ENCODE assay signal across 1 cellular context in genomic region chr16:10982430-10983174, GRCh38.
A peak's percentile ranks its signal among the peaks of the same experiment; 100 is the strongest.
TF ChIP-seq lines count a peak whose summit lies in the region.

No MANE protein-coding gene starts in this region.

TF ChIP-seq in GM12878, 131 proteins besides CTCF, POLR2A, EP300 and RAD21 (continued from another document and continues in another):
- TF ChIP-seq SRF (IDR thresholded peaks at IDR 0.05; ENCODE audit: low read depth in 2 of 2, low read length in 2 of 2): no peak
- no peak for TF ChIP-seq JUND (IDR thresholded peaks at IDR 0.05; ENCODE audit: low read depth, low read length)
- no peak for TF ChIP-seq CHD4 (IDR thresholded peaks at IDR 0.05)
- TF ChIP-seq, protein P1, sequence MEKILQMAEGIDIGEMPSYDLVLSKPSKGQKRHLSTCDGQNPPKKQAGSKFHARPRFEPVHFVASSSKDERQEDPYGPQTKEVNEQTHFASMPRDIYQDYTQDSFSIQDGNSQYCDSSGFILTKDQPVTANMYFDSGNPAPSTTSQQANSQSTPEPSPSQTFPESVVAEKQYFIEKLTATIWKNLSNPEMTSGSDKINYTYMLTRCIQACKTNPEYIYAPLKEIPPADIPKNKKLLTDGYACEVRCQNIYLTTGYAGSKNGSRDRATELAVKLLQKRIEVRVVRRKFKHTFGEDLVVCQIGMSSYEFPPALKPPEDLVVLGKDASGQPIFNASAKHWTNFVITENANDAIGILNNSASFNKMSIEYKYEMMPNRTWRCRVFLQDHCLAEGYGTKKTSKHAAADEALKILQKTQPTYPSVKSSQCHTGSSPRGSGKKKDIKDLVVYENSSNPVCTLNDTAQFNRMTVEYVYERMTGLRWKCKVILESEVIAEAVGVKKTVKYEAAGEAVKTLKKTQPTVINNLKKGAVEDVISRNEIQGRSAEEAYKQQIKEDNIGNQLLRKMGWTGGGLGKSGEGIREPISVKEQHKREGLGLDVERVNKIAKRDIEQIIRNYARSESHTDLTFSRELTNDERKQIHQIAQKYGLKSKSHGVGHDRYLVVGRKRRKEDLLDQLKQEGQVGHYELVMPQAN (conservative IDR thresholded peaks at IDR 0.05): no peak
- TF ChIP-seq FOXM1 (IDR thresholded peaks at IDR 0.05; ENCODE audit: low read depth, low read length): 0 out of 2 replicates have a peak, but pooled peaks have one; percentile 4
- peak; percentile 17; the same call in 1 of the 3 replicates for TF ChIP-seq POU2F2 (IDR thresholded peaks at IDR 0.05; ENCODE audit: borderline replicate concordance, low read depth, low read length)
- TF ChIP-seq PAX5 (IDR thresholded peaks at IDR 0.05; ENCODE audit: borderline replicate concordance, low read depth, low read length): no peak
- no peak for TF ChIP-seq MXI1 (IDR thresholded peaks at IDR 0.05; ENCODE audit: low read depth, low read length)
- TF ChIP-seq RUNX3 (IDR thresholded peaks at IDR 0.05; ENCODE audit: low read length): 0 out of 2 replicates have a peak, but pooled peaks have one; percentile 17
- TF ChIP-seq RELA (IDR thresholded peaks at IDR 0.05; ENCODE audit: borderline replicate concordance, partially characterized antibody): no peak
- no peak for TF ChIP-seq TBL1XR1 (IDR thresholded peaks at IDR 0.05; ENCODE audit: low read depth, low read length)
- TF ChIP-seq IKZF2 (IDR thresholded peaks at IDR 0.05): 0 out of 4 replicates have a peak, but pooled peaks of 1 of the 2 experiments have one; percentile 8
- TF ChIP-seq ATF2 (IDR thresholded peaks at IDR 0.05; ENCODE audit: low read length): no peak; the same call in 1 of the 2 replicates
- no peak for TF ChIP-seq ZBTB40 (IDR thresholded peaks at IDR 0.05; ENCODE audit: borderline replicate concordance)
- TF ChIP-seq, protein P2, sequence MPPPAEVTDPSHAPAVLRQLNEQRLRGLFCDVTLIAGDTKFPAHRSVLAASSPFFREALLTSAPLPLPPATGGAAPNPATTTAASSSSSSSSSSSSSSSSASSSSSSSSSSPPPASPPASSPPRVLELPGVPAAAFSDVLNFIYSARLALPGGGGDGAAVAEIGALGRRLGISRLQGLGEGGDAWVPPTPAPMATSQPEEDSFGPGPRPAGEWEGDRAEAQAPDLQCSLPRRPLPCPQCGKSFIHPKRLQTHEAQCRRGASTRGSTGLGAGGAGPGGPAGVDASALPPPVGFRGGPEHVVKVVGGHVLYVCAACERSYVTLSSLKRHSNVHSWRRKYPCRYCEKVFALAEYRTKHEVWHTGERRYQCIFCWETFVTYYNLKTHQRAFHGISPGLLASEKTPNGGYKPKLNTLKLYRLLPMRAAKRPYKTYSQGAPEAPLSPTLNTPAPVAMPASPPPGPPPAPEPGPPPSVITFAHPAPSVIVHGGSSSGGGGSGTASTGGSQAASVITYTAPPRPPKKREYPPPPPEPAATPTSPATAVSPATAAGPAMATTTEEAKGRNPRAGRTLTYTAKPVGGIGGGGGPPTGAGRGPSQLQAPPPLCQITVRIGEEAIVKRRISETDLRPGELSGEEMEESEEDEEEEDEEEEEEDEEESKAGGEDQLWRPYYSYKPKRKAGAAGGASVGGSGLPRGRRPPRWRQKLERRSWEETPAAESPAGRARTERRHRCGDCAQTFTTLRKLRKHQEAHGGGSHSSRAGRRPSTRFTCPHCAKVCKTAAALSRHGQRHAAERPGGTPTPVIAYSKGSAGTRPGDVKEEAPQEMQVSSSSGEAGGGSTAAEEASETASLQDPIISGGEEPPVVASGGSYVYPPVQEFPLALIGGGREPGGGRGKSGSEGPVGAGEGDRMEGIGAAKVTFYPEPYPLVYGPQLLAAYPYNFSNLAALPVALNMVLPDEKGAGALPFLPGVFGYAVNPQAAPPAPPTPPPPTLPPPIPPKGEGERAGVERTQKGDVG (CRISPR knock-in tag; IDR thresholded peaks at IDR 0.05): no peak
- TF ChIP-seq RCOR1 (conservative IDR thresholded peaks at IDR 0.05; ENCODE audit: low read depth, low read length): no peak
- TF ChIP-seq PKNOX1 (IDR thresholded peaks at IDR 0.05): no peak
- TF ChIP-seq RBBP5 (conservative IDR thresholded peaks at IDR 0.05): no peak
- no peak for TF ChIP-seq KLF5 (IDR thresholded peaks at IDR 0.05; ENCODE audit: partially characterized antibody)
- no peak for TF ChIP-seq CEBPB (IDR thresholded peaks at IDR 0.05; ENCODE audit: borderline replicate concordance in 1 of 2, low read depth in 2 of 2, low read length in 2 of 2)
- TF ChIP-seq BRCA1 (IDR thresholded peaks at IDR 0.05; ENCODE audit: low read depth, low read length): no peak
- no peak for TF ChIP-seq BCLAF1 (IDR thresholded peaks at IDR 0.05)
- no peak for TF ChIP-seq NFIC (IDR thresholded peaks at IDR 0.05; ENCODE audit: low read depth, low read length)
- TF ChIP-seq BMI1 (IDR thresholded peaks at IDR 0.05; ENCODE audit: borderline replicate concordance): no peak
- TF ChIP-seq, protein P3, sequence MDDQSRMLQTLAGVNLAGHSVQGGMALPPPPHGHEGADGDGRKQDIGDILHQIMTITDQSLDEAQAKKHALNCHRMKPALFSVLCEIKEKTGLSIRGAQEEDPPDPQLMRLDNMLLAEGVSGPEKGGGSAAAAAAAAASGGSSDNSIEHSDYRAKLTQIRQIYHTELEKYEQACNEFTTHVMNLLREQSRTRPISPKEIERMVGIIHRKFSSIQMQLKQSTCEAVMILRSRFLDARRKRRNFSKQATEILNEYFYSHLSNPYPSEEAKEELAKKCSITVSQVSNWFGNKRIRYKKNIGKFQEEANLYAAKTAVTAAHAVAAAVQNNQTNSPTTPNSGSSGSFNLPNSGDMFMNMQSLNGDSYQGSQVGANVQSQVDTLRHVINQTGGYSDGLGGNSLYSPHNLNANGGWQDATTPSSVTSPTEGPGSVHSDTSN (IDR thresholded peaks at IDR 0.05; ENCODE audit: insufficient replicate concordance, low read depth, low read length): no peak
- TF ChIP-seq FOS (IDR thresholded peaks at IDR 0.05; ENCODE audit: borderline replicate concordance, extremely low read depth, insufficient read length): no peak
- 0 out of 2 replicates have a peak, but pooled peaks have one; percentile 6 for TF ChIP-seq ZNF687 (IDR thresholded peaks at IDR 0.05)
- TF ChIP-seq SPI1 (IDR thresholded peaks at IDR 0.05; ENCODE audit: borderline replicate concordance, insufficient read depth, low read depth, low read length): no peak
- no peak for TF ChIP-seq ESRRA (IDR thresholded peaks at IDR 0.05; ENCODE audit: low read length)
- TF ChIP-seq, protein P4, sequence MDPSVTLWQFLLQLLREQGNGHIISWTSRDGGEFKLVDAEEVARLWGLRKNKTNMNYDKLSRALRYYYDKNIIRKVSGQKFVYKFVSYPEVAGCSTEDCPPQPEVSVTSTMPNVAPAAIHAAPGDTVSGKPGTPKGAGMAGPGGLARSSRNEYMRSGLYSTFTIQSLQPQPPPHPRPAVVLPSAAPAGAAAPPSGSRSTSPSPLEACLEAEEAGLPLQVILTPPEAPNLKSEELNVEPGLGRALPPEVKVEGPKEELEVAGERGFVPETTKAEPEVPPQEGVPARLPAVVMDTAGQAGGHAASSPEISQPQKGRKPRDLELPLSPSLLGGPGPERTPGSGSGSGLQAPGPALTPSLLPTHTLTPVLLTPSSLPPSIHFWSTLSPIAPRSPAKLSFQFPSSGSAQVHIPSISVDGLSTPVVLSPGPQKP (IDR thresholded peaks at IDR 0.05; ENCODE audit: low read depth, low read length): no peak
- TF ChIP-seq EGR1 (IDR thresholded peaks at IDR 0.05; ENCODE audit: borderline replicate concordance in 1 of 2, low read depth in 2 of 2, low read length in 2 of 2): no peak
- no peak for TF ChIP-seq CREM (IDR thresholded peaks at IDR 0.05; ENCODE audit: low read depth)
- TF ChIP-seq MEF2B (IDR thresholded peaks at IDR 0.05; ENCODE audit: partially characterized antibody, poor library complexity, severe bottlenecking): no peak
- TF ChIP-seq HDGF (IDR thresholded peaks at IDR 0.05): no peak
- TF ChIP-seq CBX5 (IDR thresholded peaks at IDR 0.05; ENCODE audit: low read depth): no peak
- no peak for TF ChIP-seq CREB1 (IDR thresholded peaks at IDR 0.05; ENCODE audit: low read depth)
